Comparison of ENCODE assay signal across 26 cellular contexts in genomic region chr4:93814141-93814540, GRCh38. TPM values are rescaled to one million over a fixed set of nuclear protein-coding genes. Genes with fewer than 3 reads are reported as not detected.
"Had no signal": no experiment of that assay in that cellular context is flagged by ENCODE, and none has a peak within 500 bp of the region (broad histone marks: within the 10 kb centered on the region; RNA-seq: fewer than 3 reads in every experiment).

No MANE protein-coding gene starts in this region.

- H2AFZ ChIP-seq: hepatocyte had no signal

- H3K4me1 Mint-ChIP-seq: naive thymus-derived CD4-positive, alpha-beta T cell; nephron progenitor cell; stimulated activated naive B cell treated with anti-CD40 and anti-IgM and Interleukin-4, amounts not matched to agents 10 μg/mL and 1 μg/mL and 100 μg/mL, for 72 hours; stimulated activated naive CD8-positive, alpha-beta T cell treated with anti-CD3 and anti-CD28 coated beads, Interleukin-15, amount 100 ng/mL, for 72 hours had no signal

- H3K4me3 ChIP-seq: colonic mucosa, esophagus squamous epithelium, hepatocyte, lung, right atrium auricular region, sigmoid colon, skin epidermis, testis, tibial nerve had no signal

- H3K36me3 Mint-ChIP-seq: naive thymus-derived CD4-positive, alpha-beta T cell; stimulated activated naive B cell treated with anti-CD40 and anti-IgM and Interleukin-4, amounts not matched to agents 10 μg/mL and 1 μg/mL and 100 μg/mL, for 72 hours had no signal

- H3K36me3 ChIP-seq: colonic mucosa, esophagus squamous epithelium, right atrium auricular region, sigmoid colon, tibial nerve had no signal

- DNase-seq: effector CD4-positive, alpha-beta T cell; esophagus squamous epithelium; foreskin fibroblast; kidney; left ventricle myocardium superior; naive thymus-derived CD4-positive, alpha-beta T cell; nephron progenitor cell; stimulated activated CD4-positive, alpha-beta T cell treated with anti-CD3 and anti-CD28 coated beads, Interleukin-2, amount 100 ng/mL, for 24 hours; stimulated activated CD4-positive, alpha-beta T cell treated with anti-CD3 and anti-CD28 coated beads, Interleukin-4, amount 100 ng/mL, for 4 hours; stimulated activated naive B cell treated with anti-CD40 and anti-IgM and Interleukin-4, amounts not matched to agents 10 μg/mL and 1 μg/mL and 100 μg/mL, for 72 hours; stimulated activated naive CD8-positive, alpha-beta T cell treated with anti-CD3 and anti-CD28 coated beads, Interleukin-15, amount 100 ng/mL, for 72 hours had no signal

- H3K4me2 ChIP-seq: hepatocyte had no signal

- H3K27ac Mint-ChIP-seq: endodermal cell; naive thymus-derived CD4-positive, alpha-beta T cell; nephron progenitor cell; stimulated activated naive B cell treated with anti-CD40 and anti-IgM and Interleukin-4, amounts not matched to agents 10 μg/mL and 1 μg/mL and 100 μg/mL, for 72 hours; stimulated activated naive CD8-positive, alpha-beta T cell treated with anti-CD3 and anti-CD28 coated beads, Interleukin-15, amount 100 ng/mL, for 72 hours had no signal

- H3K27me3 ChIP-seq: colonic mucosa, esophagus squamous epithelium, right atrium auricular region, testis, tibial nerve had no signal

- H3K27ac ChIP-seq: colonic mucosa, esophagus squamous epithelium, hepatocyte, right atrium auricular region, sigmoid colon, skin epidermis, testis, tibial nerve had no signal

- H3K9me3 ChIP-seq: colonic mucosa, esophagus squamous epithelium, right atrium auricular region, sigmoid colon, testis, tibial nerve had no signal

- H3K9me3 Mint-ChIP-seq: endodermal cell, nephron progenitor cell had no signal

- H3K4me1 ChIP-seq: colonic mucosa had no signal

- H3K4me3 Mint-ChIP-seq: endodermal cell; naive thymus-derived CD4-positive, alpha-beta T cell; nephron progenitor cell; stimulated activated naive B cell treated with anti-CD40 and anti-IgM and Interleukin-4, amounts not matched to agents 10 μg/mL and 1 μg/mL and 100 μg/mL, for 72 hours; stimulated activated naive CD8-positive, alpha-beta T cell treated with anti-CD3 and anti-CD28 coated beads, Interleukin-15, amount 100 ng/mL, for 72 hours had no signal

RNA-seq across cellular contexts. Expression of gene ATOH1, which starts 14.4 kb away (rescaled TPM):
- total RNA-seq: dermis microvascular lymphatic vessel endothelial cell; esophagus squamous epithelium; kidney; lung; mesenteric fat pad; mononuclear cell; naive thymus-derived CD4-positive, alpha-beta T cell; osteocyte; right atrium auricular region; subcutaneous adipose tissue; testis; tibial nerve; ureter had no signal
- polyA plus RNA-seq: lung; naive thymus-derived CD4-positive, alpha-beta T cell had no signal
